Comparison of ENCODE assay signal across 1 cellular context in the genomic region with DNA sequence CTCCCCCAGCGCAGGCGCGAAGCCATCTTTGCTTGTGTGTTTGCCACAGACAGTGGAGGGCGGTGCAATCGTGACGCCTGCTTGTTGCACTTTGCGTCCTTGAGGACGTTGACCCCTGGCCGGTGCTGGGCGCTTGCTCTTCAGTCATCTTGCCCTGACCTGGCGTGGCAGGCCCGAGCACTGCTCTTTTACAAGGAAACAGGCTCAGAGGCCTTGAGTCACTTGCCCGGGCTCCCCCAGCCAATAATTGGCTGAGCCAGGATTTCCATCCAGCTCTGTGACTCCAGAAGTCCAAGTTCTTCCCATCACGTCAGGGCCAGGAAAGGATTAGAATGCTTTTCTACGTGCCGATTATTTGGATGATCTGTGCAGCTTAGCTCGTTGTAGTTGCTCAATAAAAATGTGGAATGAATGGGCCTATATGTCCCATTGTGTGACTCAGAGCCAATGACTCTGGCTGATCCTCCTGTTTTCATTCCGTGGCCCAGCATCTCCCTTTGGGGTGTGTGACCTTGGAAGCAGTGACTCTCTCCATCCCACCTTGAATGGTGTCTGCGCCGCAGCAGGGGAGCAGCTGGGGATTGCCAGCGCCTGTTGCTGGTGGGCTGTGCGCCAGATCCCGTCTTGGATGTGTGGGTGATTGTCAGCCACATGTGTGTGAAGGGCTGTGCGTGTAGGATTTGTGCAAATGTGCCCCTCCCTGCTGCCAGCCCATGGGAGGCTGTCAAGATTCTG.
A peak's percentile ranks its signal among the peaks of the same experiment; 100 is the strongest.
TF ChIP-seq lines count a peak whose summit lies in the region.

No MANE protein-coding gene starts in this region.

TF ChIP-seq in HepG2, 621 proteins besides CTCF, POLR2A, EP300 and RAD21 (continued from another document and continues in another):
- TF ChIP-seq E2F2 (CRISPR knock-in tag; IDR thresholded peaks at IDR 0.05; ENCODE audit: borderline replicate concordance) (no peak), GATAD2A (CRISPR knock-in tag; IDR thresholded peaks at IDR 0.05) (peak; percentile 96), MAFG (CRISPR knock-in tag; IDR thresholded peaks at IDR 0.05) (no peak), CBX1 (IDR thresholded peaks at IDR 0.05; ENCODE audit: low read depth) (no peak), ZNF883 (CRISPR knock-in tag; IDR thresholded peaks at IDR 0.05; ENCODE audit: not compliant biosample characterization) (peak; percentile 36), ARNTL (CRISPR knock-in tag; IDR thresholded peaks at IDR 0.05) (peak; percentile 85; the same call in 1 of the 2 replicates), ZNF503 (CRISPR knock-in tag; IDR thresholded peaks at IDR 0.05) (peak; percentile 38; the same call in 1 of the 2 replicates), ZUFSP (CRISPR knock-in tag; IDR thresholded peaks at IDR 0.05; ENCODE audit: borderline replicate concordance) (no peak), CC2D1A (CRISPR knock-in tag; IDR thresholded peaks at IDR 0.05) (no peak), FOXA1 (IDR thresholded peaks at IDR 0.05) (no peak), FOXA1 (CRISPR knock-in tag; IDR thresholded peaks at IDR 0.05) (peak; percentile 75), GTF3A (CRISPR knock-in tag; conservative IDR thresholded peaks at IDR 0.05) (no peak), ZBTB26 (CRISPR knock-in tag; IDR thresholded peaks at IDR 0.05; ENCODE audit: borderline replicate concordance) (no peak), AGO1 (IDR thresholded peaks at IDR 0.05; ENCODE audit: low read depth, low read length, poor library complexity, severe bottlenecking) (no peak), REL (CRISPR knock-in tag; conservative IDR thresholded peaks at IDR 0.05) (no peak), HCFC1 (IDR thresholded peaks at IDR 0.05; ENCODE audit: low read depth, low read length) (no peak), ZNF766 (CRISPR knock-in tag; IDR thresholded peaks at IDR 0.05; ENCODE audit: borderline replicate concordance) (no peak), ZMYM4 (CRISPR knock-in tag; IDR thresholded peaks at IDR 0.05) (peak; percentile 74; the same call in 1 of the 2 replicates), TFDP2 (CRISPR knock-in tag; IDR thresholded peaks at IDR 0.05) (peak; percentile 68), TCF12 (IDR thresholded peaks at IDR 0.05) (no peak), TCF12 (CRISPR knock-in tag; IDR thresholded peaks at IDR 0.05) (peak; percentile 26; the same call in 1 of the 2 replicates), ZNF513 (CRISPR knock-in tag; conservative IDR thresholded peaks at IDR 0.05) (no peak), ZBTB44 (CRISPR knock-in tag; IDR thresholded peaks at IDR 0.05) (no peak), ATAD3A (CRISPR knock-in tag; IDR thresholded peaks at IDR 0.05) (no peak), MAFF (IDR thresholded peaks at IDR 0.05; ENCODE audit: low read depth, low read length) (no peak), GTF2F1 (IDR thresholded peaks at IDR 0.05; ENCODE audit: low read length) (no peak), ZNF431 (CRISPR knock-in tag; IDR thresholded peaks at IDR 0.05; ENCODE audit: borderline replicate concordance, low read depth) (no peak), LCORL (IDR thresholded peaks at IDR 0.05) (no peak), LCORL (CRISPR knock-in tag; IDR thresholded peaks at IDR 0.05) (peak; percentile 87), EED (CRISPR knock-in tag; IDR thresholded peaks at IDR 0.05) (peak; percentile 81; the same call in 1 of the 2 replicates), AHR (CRISPR knock-in tag; IDR thresholded peaks at IDR 0.05) (peak; percentile 70; the same call in 1 of the 2 replicates), IKZF4 (CRISPR knock-in tag; IDR thresholded peaks at IDR 0.05; ENCODE audit: borderline replicate concordance, low read depth, not compliant biosample characterization) (no peak), PRDM10 (CRISPR knock-in tag; IDR thresholded peaks at IDR 0.05; ENCODE audit: low read depth) (peak; percentile 67; the same call in 1 of the 2 replicates), ZNF180 (CRISPR knock-in tag; IDR thresholded peaks at IDR 0.05; ENCODE audit: borderline replicate concordance, low read depth) (no peak), SP4 (CRISPR knock-in tag; IDR thresholded peaks at IDR 0.05) (peak; percentile 46; the same call in 1 of the 2 replicates)
- TF ChIP-seq, protein P1, sequence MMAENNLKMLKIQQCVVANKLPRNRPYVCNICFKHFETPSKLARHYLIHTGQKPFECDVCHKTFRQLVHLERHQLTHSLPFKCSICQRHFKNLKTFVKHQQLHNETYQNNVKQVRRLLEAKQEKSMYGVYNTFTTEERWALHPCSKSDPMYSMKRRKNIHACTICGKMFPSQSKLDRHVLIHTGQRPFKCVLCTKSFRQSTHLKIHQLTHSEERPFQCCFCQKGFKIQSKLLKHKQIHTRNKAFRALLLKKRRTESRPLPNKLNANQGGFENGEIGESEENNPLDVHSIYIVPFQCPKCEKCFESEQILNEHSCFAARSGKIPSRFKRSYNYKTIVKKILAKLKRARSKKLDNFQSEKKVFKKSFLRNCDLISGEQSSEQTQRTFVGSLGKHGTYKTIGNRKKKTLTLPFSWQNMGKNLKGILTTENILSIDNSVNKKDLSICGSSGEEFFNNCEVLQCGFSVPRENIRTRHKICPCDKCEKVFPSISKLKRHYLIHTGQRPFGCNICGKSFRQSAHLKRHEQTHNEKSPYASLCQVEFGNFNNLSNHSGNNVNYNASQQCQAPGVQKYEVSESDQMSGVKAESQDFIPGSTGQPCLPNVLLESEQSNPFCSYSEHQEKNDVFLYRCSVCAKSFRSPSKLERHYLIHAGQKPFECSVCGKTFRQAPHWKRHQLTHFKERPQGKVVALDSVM (CRISPR knock-in tag; IDR thresholded peaks at IDR 0.05) = peak; percentile 65; the same call in 1 of the 2 replicates
- TF ChIP-seq, protein P2, sequence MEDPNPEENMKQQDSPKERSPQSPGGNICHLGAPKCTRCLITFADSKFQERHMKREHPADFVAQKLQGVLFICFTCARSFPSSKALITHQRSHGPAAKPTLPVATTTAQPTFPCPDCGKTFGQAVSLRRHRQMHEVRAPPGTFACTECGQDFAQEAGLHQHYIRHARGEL (CRISPR knock-in tag; IDR thresholded peaks at IDR 0.05) = no peak
- TF ChIP-seq, protein P3, sequence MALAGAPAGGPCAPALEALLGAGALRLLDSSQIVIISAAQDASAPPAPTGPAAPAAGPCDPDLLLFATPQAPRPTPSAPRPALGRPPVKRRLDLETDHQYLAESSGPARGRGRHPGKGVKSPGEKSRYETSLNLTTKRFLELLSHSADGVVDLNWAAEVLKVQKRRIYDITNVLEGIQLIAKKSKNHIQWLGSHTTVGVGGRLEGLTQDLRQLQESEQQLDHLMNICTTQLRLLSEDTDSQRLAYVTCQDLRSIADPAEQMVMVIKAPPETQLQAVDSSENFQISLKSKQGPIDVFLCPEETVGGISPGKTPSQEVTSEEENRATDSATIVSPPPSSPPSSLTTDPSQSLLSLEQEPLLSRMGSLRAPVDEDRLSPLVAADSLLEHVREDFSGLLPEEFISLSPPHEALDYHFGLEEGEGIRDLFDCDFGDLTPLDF (CRISPR knock-in tag; IDR thresholded peaks at IDR 0.05) = no peak
- TF ChIP-seq, protein P4, sequence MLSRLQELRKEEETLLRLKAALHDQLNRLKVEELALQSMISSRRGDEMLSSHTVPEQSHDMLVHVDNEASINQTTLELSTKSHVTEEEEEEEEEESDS (CRISPR knock-in tag; IDR thresholded peaks at IDR 0.05; ENCODE audit: borderline replicate concordance) = no peak
